ENCODE assay signal across 14 cellular contexts in genomic region chr12:110699591-110700445, GRCh38. TPM values are rescaled to one million over a fixed set of nuclear protein-coding genes. Genes with fewer than 3 reads are reported as not detected.
DNase-seq lines count a peak whose midpoint lies in the region; ATAC-seq, FAIRE-seq and TF ChIP-seq lines count a peak whose summit lies in the region.
"Had no signal": no experiment of that assay in that cellular context is flagged by ENCODE, and none has a peak within 500 bp of the region (broad histone marks: within the 10 kb centered on the region; RNA-seq: fewer than 3 reads in every experiment).

No MANE protein-coding gene starts in this region.

- in situ Hi-C loops in GM12878 (cut with MboI) = loop anchor here (5.0 kb wide), 2 partner anchors 83 to 127 kb away; no protein-coding TSS in a partner anchor

- no peak for FAIRE-seq in GM12878 (lab: Jason Lieb, UNC)

- ATAC-seq in GM12878 = no peak
- no peak for ATAC-seq in GM19463 (IDR thresholded peaks at IDR 0.05; ENCODE audit: unreplicated experiment)
- ATAC-seq: stimulated activated effector memory CD8-positive, alpha-beta T cell treated with anti-CD3 and anti-CD28 coated beads, Interleukin-12 subunit alpha, Interleukin-12 subunit beta, amount 100 ng/mL, for 72 hours had no signal

- no peak overlapping the region for H3K4me2 ChIP-seq in GM12878 (ENCODE audit: control insufficient read depth, insufficient read depth)

- no peak overlapping the region for H2AFZ ChIP-seq in GM12878 (ENCODE audit: control insufficient read depth, low read depth, low read length)

- H3K9me3 Mint-ChIP-seq in nephron progenitor cell = no peaks in the 10 kb centered on the region
- H3K9me3 Mint-ChIP-seq: activated T-helper 2 cell treated with anti-CD3 and anti-CD28 coated beads, Interferon-gamma antibody, Interleukin-2, Interleukin-4, amounts not matched to agents 10 μg/mL and 5 μg/mL and 100 μg/mL, durations not matched to agents 14 hours and 24 hours and 36 hours; stimulated activated effector memory CD8-positive, alpha-beta T cell treated with anti-CD3 and anti-CD28 coated beads, Interleukin-12 subunit alpha, Interleukin-12 subunit beta, amount 100 ng/mL, for 72 hours had no signal

- CTCF ChIA-PET in GM12878 (lab: Yijun Ruan, JAX) = interaction anchor here (0.7 to 3.0 kb wide), 9 partner anchors 8 to 128 kb away, joined by 3 to 54 read pairs (median 4); no protein-coding TSS in a partner anchor

- H3K9ac ChIP-seq in GM12878 (ENCODE audit: control insufficient read depth, insufficient read depth, low read length) = no peak overlapping the region

- peak overlapping the region; percentile 94 for H3K27ac Mint-ChIP-seq in nephron progenitor cell
- H3K27ac Mint-ChIP-seq: activated T-helper 2 cell treated with anti-CD3 and anti-CD28 coated beads, Interferon-gamma antibody, Interleukin-2, Interleukin-4, amounts not matched to agents 10 μg/mL and 5 μg/mL and 100 μg/mL, durations not matched to agents 14 hours and 24 hours and 36 hours; brain; memory B cell; stimulated activated effector memory CD8-positive, alpha-beta T cell treated with anti-CD3 and anti-CD28 coated beads, Interleukin-12 subunit alpha, Interleukin-12 subunit beta, amount 100 ng/mL, for 72 hours had no signal

- no peaks in the 10 kb centered on the region for H3K27me3 ChIP-seq in GM12878 (replicated peaks in 1 of 2; ENCODE audit: control insufficient read depth in 2 of 2, insufficient read depth in 2 of 2, low read length in 1 of 2)

- no peaks in the 10 kb centered on the region for H3K79me2 ChIP-seq in GM12878 (ENCODE audit: control insufficient read depth, insufficient read depth, low read length)

- 98% methylated on average over 28 of the region's 28 CpGs for whole genome bisulfite sequencing in GM12878 (ENCODE audit: insufficient coverage, insufficient replicate concordance, low lambda C conversion rate, missing lambda C conversion rate)

- peaks cover 5% of the 10 kb centered on the region for H3K4me1 Mint-ChIP-seq in nephron progenitor cell

- H3K4me3 Mint-ChIP-seq in nephron progenitor cell = no peak overlapping the region
- H3K4me3 Mint-ChIP-seq: brain; memory B cell; stimulated activated effector memory CD8-positive, alpha-beta T cell treated with anti-CD3 and anti-CD28 coated beads, Interleukin-12 subunit alpha, Interleukin-12 subunit beta, amount 100 ng/mL, for 72 hours had no signal

- no TSS peak for BruUV-seq in GM12878 (replicated peaks; lab: Mats Ljungman, UMichigan)

- DNase-seq in NCI-H82 (lab: John Stamatoyannopoulos, UW) = peak; percentile 32
- no peak for DNase-seq in NCI-H82 treated with DMSO at 0.1 percent for 48 hours (lab: John Stamatoyannopoulos, UW; ENCODE audit: unreplicated experiment)
- DNase-seq in MV-4-11 (lab: John Stamatoyannopoulos, UW) = peak; percentile 26
- no peak for DNase-seq in GM12878 (ENCODE audit: low read depth, low spot score)
- DNase-seq in nephron progenitor cell = no peak
- no peak for DNase-seq in GF-D8 (lab: John Stamatoyannopoulos, UW)
- no peak for DNase-seq in cortex of kidney (lab: John Stamatoyannopoulos, UW)
- DNase-seq: EL; stimulated activated CD4-positive, alpha-beta T cell treated with anti-CD3 and anti-CD28 coated beads, Interleukin-2, amount 100 ng/mL, for 24 hours had no signal

- TF ChIP-seq CTCF in GM12878 (IDR thresholded peaks at IDR 0.05 in 2 of 3, conservative IDR thresholded peaks at IDR 0.05 in 1 of 3; ENCODE audit: control insufficient read depth in 2 of 3, extremely low read depth in 1 of 3, insufficient read depth in 1 of 3, low read depth in 3 of 3, low read length in 3 of 3) (peak; percentile 8 to 21 (median 19); a peak in 3 of 6 replicates), nephron progenitor cell (IDR thresholded peaks at IDR 0.05) (no peak)

- H3K36me3 ChIP-seq in GM12878 (ENCODE audit: control insufficient read depth in 2 of 2, insufficient read depth in 2 of 2, low read length in 1 of 2) = no peaks in the 10 kb centered on the region

- RAD21 ChIA-PET in GM12878 (lab: Charles Lee; ENCODE audit: unreplicated experiment) = interaction anchor here (0.7 to 1.9 kb wide), 4 partner anchors 16 to 130 kb away, joined by 3 to 4 read pairs (median 3); no protein-coding TSS in a partner anchor

- H3K4me3 ChIP-seq in GM12878 = no peak overlapping the region

- POLR2A ChIA-PET in GM12878 (lab: Charles Lee) = no interaction called here

- SMC1A ChIA-PET in GM12878 (lab: Charles Lee; ENCODE audit: uncharacterized antibody, unreplicated experiment) = interaction anchor here (1.1 to 2.7 kb wide), 3 partner anchors 32 to 136 kb away, joined by 3 to 55 read pairs (median 5); no protein-coding TSS in a partner anchor

- no peaks in the 10 kb centered on the region for H3K36me3 Mint-ChIP-seq in nephron progenitor cell (ENCODE audit: low read depth)
- H3K36me3 Mint-ChIP-seq: brain; memory B cell; stimulated activated effector memory CD8-positive, alpha-beta T cell treated with anti-CD3 and anti-CD28 coated beads, Interleukin-12 subunit alpha, Interleukin-12 subunit beta, amount 100 ng/mL, for 72 hours had no signal

- H3K9me3 ChIP-seq in GM12878 (replicated peaks; ENCODE audit: control insufficient read depth, insufficient read depth, low read length) = no peaks in the 10 kb centered on the region

- no peak for TF ChIP-seq EP300 in GM12878 (IDR thresholded peaks at IDR 0.05; ENCODE audit: borderline replicate concordance in 1 of 2, control insufficient read depth in 1 of 2, low read depth in 2 of 2, low read length in 2 of 2)

- TF ChIP-seq POLR2A in GM12878 (IDR thresholded peaks at IDR 0.05; ENCODE audit: low read depth, low read length) = no peak

- peak; percentile 51 for TF ChIP-seq RAD21 in GM12878 (IDR thresholded peaks at IDR 0.05; ENCODE audit: insufficient read depth, low read depth, low read length)

- intact Hi-C loops in GM12878 (cut with micrococcal nuclease; ENCODE audit: unreplicated experiment) = loop anchor here (2.0 to 5.0 kb wide), 4 partner anchors 39 to 233 kb away; partner anchors contain the start of genes FAM216A and GPN3

- H4K20me1 ChIP-seq in GM12878 (ENCODE audit: control insufficient read depth, insufficient read depth) = no peaks in the 10 kb centered on the region

- H3K4me1 ChIP-seq in GM12878 (ENCODE audit: control insufficient read depth, insufficient read depth, low read length) = peaks cover 17% of the 10 kb centered on the region

- no peak overlapping the region for H3K27ac ChIP-seq in GM12878 (ENCODE audit: control insufficient read depth, insufficient read depth)

- H3K27me3 Mint-ChIP-seq in nephron progenitor cell (ENCODE audit: low read depth, poor library complexity) = no peaks in the 10 kb centered on the region
- H3K27me3 Mint-ChIP-seq: memory B cell had no signal

TF ChIP-seq in GM12878, 131 proteins besides CTCF, POLR2A, EP300 and RAD21:
- TF ChIP-seq SPI1 (IDR thresholded peaks at IDR 0.05; ENCODE audit: borderline replicate concordance, insufficient read depth, low read depth, low read length) = no peak
- TF ChIP-seq SMC3 (IDR thresholded peaks at IDR 0.05; ENCODE audit: borderline replicate concordance, low read length) = peak; percentile 11; the same call in 1 of the 2 replicates

RNA-seq across cellular contexts. Expression of gene HVCN1, which starts 10.9 kb away (rescaled TPM):
- total RNA-seq in GM12878 (2013; cell fraction: nucleolus; rRNA removed) = 114 and 137 TPM in 2 replicates
- total RNA-seq in GM12878 (2014; rRNA removed) (112 and 132 TPM in 2 replicates), GM12878 (2014; rRNA removed; fragmentation: Illumina TruSeq; extraction: Trizol) (93.9 and 94.4 TPM in 2 replicates), GM12878 (2021) (82.5 and 87.1 TPM in 2 replicates)
- 67.2 TPM for polyA plus RNA-seq in GM12878 (2011; ENCODE audit: low read depth)
- polyA plus RNA-seq in GM12878 (2011; rRNA removed) (123 and 181 TPM in 2 replicates), GM12878 (2014; fragmentation: Illumina TruSeq; extraction: Trizol) (130 and 134 TPM in 2 replicates), GM12878 (2014; fragmentation: Nextera tagmentation; extraction: Ambion mirVana) (10 to 100 TPM; 27.8 to 38.9 TPM), GM12878 (2014; rRNA removed) (77.4 and 85.4 TPM in 2 replicates), GM12878 (2016; fragmentation: Nextera tagmentation; extraction: Ambion mirVana) (100 to 1,000 TPM; 125 to 126 TPM)
- 130 and 168 TPM in 2 replicates for polyA plus RNA-seq in GM12878 (2011; cell fraction: cytosol; rRNA removed)
- polyA plus RNA-seq in GM12878 (2011; cell fraction: nucleus; rRNA removed) = 91.0 and 91.5 TPM in 2 replicates
- 108 and 110 TPM in 2 replicates for polyA plus RNA-seq in GM12878 (2012)
- polyA minus RNA-seq in GM12878 (2011; rRNA and poly(A)+ RNA removed) = 95.5 and 100 TPM in 2 replicates
- 37.6 and 43.0 TPM in 2 replicates for polyA minus RNA-seq in GM12878 (2011; cell fraction: cytosol; rRNA and poly(A)+ RNA removed)
- 23.3 and 41.7 TPM in 2 replicates for polyA minus RNA-seq in GM12878 (2011; cell fraction: nucleus; rRNA and poly(A)+ RNA removed)

RNA-seq across cellular contexts. Expression of gene PPP1CC, which starts 42.9 kb away (rescaled TPM):
- total RNA-seq in GM12878 (2013; cell fraction: nucleolus; rRNA removed) = 183 and 185 TPM in 2 replicates
- total RNA-seq in GM12878 (2014; rRNA removed) (169 and 200 TPM in 2 replicates), GM12878 (2014; rRNA removed; fragmentation: Illumina TruSeq; extraction: Trizol) (174 and 184 TPM in 2 replicates), GM12878 (2021) (179 and 191 TPM in 2 replicates)
- 87.0 TPM for polyA plus RNA-seq in GM12878 (2011; ENCODE audit: low read depth)
- polyA plus RNA-seq in GM12878 (2011; rRNA removed) (279 and 423 TPM in 2 replicates), GM12878 (2014; fragmentation: Illumina TruSeq; extraction: Trizol) (237 and 312 TPM in 2 replicates), GM12878 (2014; fragmentation: Nextera tagmentation; extraction: Ambion mirVana) (100 to 1,000 TPM in 1 of 2 experiments, 10 to 100 TPM in 1; 64.4 to 111 TPM), GM12878 (2014; rRNA removed) (124 and 145 TPM in 2 replicates), GM12878 (2016; fragmentation: Nextera tagmentation; extraction: Ambion mirVana) (100 to 1,000 TPM; 116 to 123 TPM)
- 92.1 and 98.9 TPM in 2 replicates for polyA plus RNA-seq in GM12878 (2011; cell fraction: cytosol; rRNA removed)
- 104 and 118 TPM in 2 replicates for polyA plus RNA-seq in GM12878 (2011; cell fraction: nucleus; rRNA removed)
- polyA plus RNA-seq in GM12878 (2012) = 141 and 161 TPM in 2 replicates
- polyA minus RNA-seq in GM12878 (2011; rRNA and poly(A)+ RNA removed) = 108 and 142 TPM in 2 replicates
- polyA minus RNA-seq in GM12878 (2011; cell fraction: cytosol; rRNA and poly(A)+ RNA removed) = 60.7 and 69.6 TPM in 2 replicates
- 50.5 and 81.6 TPM in 2 replicates for polyA minus RNA-seq in GM12878 (2011; cell fraction: nucleus; rRNA and poly(A)+ RNA removed)

Comparison
In these comparisons a context has a peak if more than half of its experiments do, and no peak if none do; other contexts are left out.
1. DNase-seq: peak in NCI-H82 (single experiment) and MV-4-11 (single experiment); none in NCI-H82 treated with DMSO at 0.1 percent for 48 hours (single experiment), GM12878 (single experiment), nephron progenitor cell (single experiment), GF-D8 (single experiment) and cortex of kidney (single experiment).